Comparison of ENCODE assay signal across 12 cellular contexts in the genomic region with DNA sequence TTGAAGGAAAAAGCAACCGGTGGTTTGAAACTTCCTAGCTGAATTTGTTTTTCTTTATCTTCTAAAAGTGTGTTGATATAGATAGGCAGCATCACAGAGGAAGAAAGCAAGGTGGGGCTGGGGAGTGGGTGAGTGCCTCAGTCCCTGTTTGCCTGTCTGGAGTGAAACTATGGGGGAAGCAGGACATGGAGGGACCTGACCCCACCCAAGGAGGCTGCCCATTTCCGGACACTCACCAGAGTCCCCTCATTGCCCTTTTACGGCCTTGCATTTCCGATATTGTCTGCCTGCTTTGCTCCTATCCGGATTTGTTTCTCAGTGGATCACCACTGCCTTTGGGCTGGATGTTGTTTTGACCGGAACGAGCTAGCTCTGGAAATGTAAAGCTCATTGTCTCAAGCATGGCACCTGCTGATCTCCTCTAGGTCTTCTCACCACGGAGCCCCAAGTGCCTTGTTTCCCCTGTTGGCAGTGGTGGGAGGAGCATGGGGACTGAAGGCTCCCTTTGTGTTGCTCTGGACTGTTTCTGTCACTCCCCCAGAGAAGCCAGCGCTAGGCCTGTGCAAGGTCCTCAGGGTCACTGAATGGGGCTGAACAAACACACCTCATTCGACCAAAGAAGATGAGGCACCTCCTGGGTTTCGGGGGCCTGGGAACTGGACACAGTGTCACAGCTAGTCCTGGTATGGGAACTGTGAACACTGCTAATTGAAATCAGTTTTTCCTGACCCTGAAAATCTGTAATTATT. TPM values are rescaled to one million over a fixed set of nuclear protein-coding genes. Genes with fewer than 3 reads are reported as not detected.
DNase-seq lines count a peak whose midpoint lies in the region; FAIRE-seq and TF ChIP-seq lines count a peak whose summit lies in the region.
"Had no signal": no experiment of that assay in that cellular context is flagged by ENCODE, and none has a peak within 500 bp of the region (broad histone marks: within the 10 kb centered on the region; RNA-seq: fewer than 3 reads in every experiment).

No MANE protein-coding gene starts in this region.

- no peak overlapping the region for H2BK5ac ChIP-seq in H1 (ENCODE audit: low read depth, low read length)

- no peaks in the 10 kb centered on the region; the same call in 1 of the 2 replicates for H3K23me2 ChIP-seq in H1 (ENCODE audit: low read depth, low read length)

- peak overlapping the region; percentile 15 to 43; a peak in 2 of 4 replicates for H3K4me2 ChIP-seq in H1 (ENCODE audit: insufficient read depth in 1 of 2, low read depth in 2 of 2, low read length in 2 of 2)

- no peak overlapping the region for H3K56ac ChIP-seq in H1 (replicated peaks; ENCODE audit: insufficient read length, low read depth, low read length)

- no peak overlapping the region for H3K23ac ChIP-seq in H1 (ENCODE audit: insufficient read length)

- no peak overlapping the region for H3K18ac ChIP-seq in H1 (ENCODE audit: extremely low read depth, low read length)

- no peak overlapping the region for H3K14ac ChIP-seq in H1 (ENCODE audit: insufficient read length)

- H2BK120ac ChIP-seq in H1 (replicated peaks; ENCODE audit: low read depth, low read length) = no peak overlapping the region

- no peak for TF ChIP-seq RAD21 in H1 (IDR thresholded peaks at IDR 0.05 in 1 of 2, conservative IDR thresholded peaks at IDR 0.05 in 1 of 2; ENCODE audit: low read depth in 2 of 2, low read length in 2 of 2)

- H2BK20ac ChIP-seq in H1 (ENCODE audit: low read length) = no peak overlapping the region

- intact Hi-C loops in ascending aorta (cut with DNase I) = no loop called here

- peaks cover 0 to 6% (median under 1%) of the 10 kb centered on the region in 4 experiments; a peak in 6 of 7 replicates for H3K27me3 ChIP-seq in H1 (replicated peaks in 1 of 4; ENCODE audit: control insufficient read depth in 3 of 4, extremely low read depth in 1 of 4, insufficient read depth in 3 of 4, low read length in 3 of 4)
- H3K27me3 ChIP-seq in ascending aorta = no peaks in the 10 kb centered on the region

- DNase-seq in C1 segment of cervical spinal cord (lab: John Stamatoyannopoulos, UW) (peak in 12 of 14 donors; percentile 7 to 80 (median 69)), NCI-H2227 treated with DMSO at 0.1 percent for 48 hours (lab: John Stamatoyannopoulos, UW) (peak; percentile 15), H1 (ENCODE audit: low read depth in 1 of 2, low spot score in 2 of 2) (no peak), midbrain (lab: John Stamatoyannopoulos, UW) (peak; percentile 87), AML-193 (lab: John Stamatoyannopoulos, UW) (no peak), DMS79 (lab: John Stamatoyannopoulos, UW) (no peak), ascending aorta (ENCODE audit: low spot score in 2 of 2) (no peak)
- no peak for DNase-seq in effector CD4-positive, alpha-beta T cell
- DNase-seq: GDM1; naive thymus-derived CD8-positive, alpha-beta T cell; NCI-H2171 treated with DMSO at 0.1 percent for 48 hours had no signal

- H2BK12ac ChIP-seq in H1 (ENCODE audit: low read depth, low read length) = no peak overlapping the region

- no peak for TF ChIP-seq POLR2A in H1 (IDR thresholded peaks at IDR 0.05; ENCODE audit: control extremely low read depth in 1 of 2, low read depth in 2 of 2, low read length in 2 of 2)

- no peak overlapping the region for H3K4me3 ChIP-seq in H1 (ENCODE audit: extremely low read depth in 1 of 4, insufficient read depth in 2 of 4, low read depth in 3 of 4, low read length in 4 of 4)
- no peak overlapping the region for H3K4me3 ChIP-seq in ascending aorta

- CTCF ChIA-PET in H1 (lab: Charles Lee; ENCODE audit: partially characterized antibody) = interaction anchor here (0.7 to 2.4 kb wide), 7 partner anchors 11 to 386 kb away, joined by 3 to 14 read pairs (median 6); no protein-coding TSS in a partner anchor

- H4K8ac ChIP-seq in H1 (ENCODE audit: extremely low read depth, insufficient read depth, low read length) = no peak overlapping the region

- H3K4ac ChIP-seq in H1 (replicated peaks; ENCODE audit: insufficient read length, low read depth, low read length) = no peak overlapping the region

- FAIRE-seq in H1 (lab: Jason Lieb, UNC) = peak; percentile 7

- POLR2A ChIA-PET in H1 (lab: Charles Lee; ENCODE audit: partially characterized antibody) = interaction anchor here (0.6 kb wide), 1 partner anchor 228 kb away, joined by 6 read pairs; no protein-coding TSS in a partner anchor

- TF ChIP-seq CTCF in H1 (IDR thresholded peaks at IDR 0.05; ENCODE audit: control extremely low read depth in 1 of 3, insufficient read depth in 1 of 3, low read depth in 1 of 3, low read length in 3 of 3) (no peak), ascending aorta (IDR thresholded peaks at IDR 0.05) (no peak)

- H2BK15ac ChIP-seq in H1 (ENCODE audit: low read length) = no peak overlapping the region

- no peak overlapping the region for H3K9ac ChIP-seq in H1 (replicated peaks in 1 of 4; ENCODE audit: extremely low read depth in 1 of 4, low read depth in 3 of 4, low read length in 3 of 4)

- H3K9me3 ChIP-seq in H1 (ENCODE audit: insufficient read depth in 2 of 2, low read depth in 1 of 2, low read length in 1 of 2) (no peaks in the 10 kb centered on the region), ascending aorta (no peaks in the 10 kb centered on the region)

- no peak overlapping the region for H2AK5ac ChIP-seq in H1 (ENCODE audit: low read depth, low read length)

- H4K91ac ChIP-seq in H1 (replicated peaks; ENCODE audit: insufficient read length, low read length) = no peak overlapping the region

- WGBS in H1 (ENCODE audit: extremely low coverage in 1 of 2, insufficient coverage in 1 of 2, insufficient read length in 1 of 2, insufficient replicate concordance in 2 of 2, low coverage in 1 of 2, low lambda C conversion rate in 2 of 2, missing lambda C conversion rate in 1 of 2), 2 experiments = 79% methylated on average over 11 of the region's 11 CpGs; no CpG with 5 or more reads in 1 of the 2 experiments

- TF ChIP-seq EP300 in H1 (IDR thresholded peaks at IDR 0.05; ENCODE audit: borderline replicate concordance in 1 of 2, low read depth in 2 of 2, low read length in 2 of 2) = no peak

- H3K27ac ChIP-seq in H1 (ENCODE audit: low read depth, low read length) = no peak overlapping the region
- no peak overlapping the region for H3K27ac ChIP-seq in ascending aorta

- H3K79me2 ChIP-seq in H1 (ENCODE audit: control insufficient read depth in 1 of 2, insufficient read depth in 2 of 2, low read length in 2 of 2) = no peaks in the 10 kb centered on the region

- peaks cover 0 to 9% (median 0%) of the 10 kb centered on the region in 4 experiments; a peak in 2 of 7 replicates for H3K4me1 ChIP-seq in H1 (replicated peaks in 1 of 4; ENCODE audit: control insufficient read depth in 3 of 4, insufficient read depth in 4 of 4, low read length in 3 of 4)
- H3K4me1 ChIP-seq in ascending aorta = no peaks in the 10 kb centered on the region

- no peaks in the 10 kb centered on the region for H3K36me3 ChIP-seq in H1 (ENCODE audit: control insufficient read depth in 2 of 4, insufficient read depth in 4 of 4, low read length in 3 of 4)
- no peaks in the 10 kb centered on the region for H3K36me3 ChIP-seq in ascending aorta

- no peak overlapping the region for H4K5ac ChIP-seq in H1 (ENCODE audit: insufficient read length, low read depth, low read length)

- H3K79me1 ChIP-seq in H1 (ENCODE audit: low read depth, low read length) = no peaks in the 10 kb centered on the region

- no peaks in the 10 kb centered on the region for H4K20me1 ChIP-seq in H1 (replicated peaks in 1 of 2; ENCODE audit: control insufficient read depth in 1 of 2, insufficient read depth in 2 of 2, low read length in 2 of 2)

- 0 out of 2 replicates have a peak overlapping the region, but pooled peaks have one; percentile 14 for H2AFZ ChIP-seq in H1 (ENCODE audit: low read length)

TF ChIP-seq in H1, 55 proteins besides CTCF, POLR2A, EP300 and RAD21:
- TF ChIP-seq SAP30 (IDR thresholded peaks at IDR 0.05; ENCODE audit: insufficient read depth, insufficient replicate concordance, low read length) (no peak), CBX8 (IDR thresholded peaks at IDR 0.05; ENCODE audit: borderline replicate concordance, low read depth, low read length) (no peak), RXRA (IDR thresholded peaks at IDR 0.05; ENCODE audit: insufficient read depth, low read depth, low read length) (no peak), TBP (IDR thresholded peaks at IDR 0.05; ENCODE audit: low read depth, low read length) (no peak), ZNF274 (IDR thresholded peaks at IDR 0.05; ENCODE audit: borderline replicate concordance, extremely low read depth, low read length) (no peak), TAF7 (optimal IDR thresholded peaks at IDR 0.05; ENCODE audit: borderline replicate concordance, low read depth, low read length) (no peak), MAFK (IDR thresholded peaks at IDR 0.05; ENCODE audit: low read depth, low read length) (no peak), CEBPB (IDR thresholded peaks at IDR 0.05; ENCODE audit: low read depth, low read length) (no peak), SP4 (IDR thresholded peaks at IDR 0.05; ENCODE audit: low read length) (no peak), YY1 (IDR thresholded peaks at IDR 0.05; ENCODE audit: low read depth, low read length) (no peak), RFX5 (IDR thresholded peaks at IDR 0.05; ENCODE audit: borderline replicate concordance, low read depth, low read length) (no peak), SIN3A (conservative IDR thresholded peaks at IDR 0.05 in 1 of 2, IDR thresholded peaks at IDR 0.05 in 1 of 2; ENCODE audit: low read depth in 1 of 2, low read length in 2 of 2) (no peak), EGR1 (IDR thresholded peaks at IDR 0.05; ENCODE audit: borderline replicate concordance, low read depth, low read length) (no peak)

RNA-seq across cellular contexts. Expression of a gene that starts 7.0 kb away (rescaled TPM):
- 10.5 and 12.5 TPM in 2 replicates for total RNA-seq in H1 (2021; fragmentation: NEBNext Ultra II Directional; extraction: Animal tissue kit (Norgen Biotek cat#: 25700))
- 4.8 and 8.1 TPM in 2 replicates for polyA plus RNA-seq in H1 (2011; rRNA removed)
- polyA plus RNA-seq in H1 (2011; cell fraction: cytosol; rRNA removed) = 5.9 TPM
- 4.8 TPM for polyA plus RNA-seq in H1 (2011; cell fraction: nucleus; rRNA removed)
- polyA plus RNA-seq in H1 (2012, experiment 1 of 2) = 3.9 to 4.6 TPM (median 4.3 TPM) in 4 replicates
- polyA plus RNA-seq in H1 (2012, experiment 2 of 2) = 4.2 TPM
- 7.2 TPM for polyA plus RNA-seq in H1 (2013, experiment 1 of 2)
- 8.0 TPM for polyA plus RNA-seq in H1 (2013, experiment 2 of 2)
- 6.2 and 6.8 TPM in 2 replicates for polyA minus RNA-seq in H1 (2011; rRNA and poly(A)+ RNA removed)
- 9.5 TPM for polyA minus RNA-seq in H1 (2011; cell fraction: cytosol; rRNA and poly(A)+ RNA removed)
- polyA minus RNA-seq in H1 (2011; cell fraction: nucleus; rRNA and poly(A)+ RNA removed) = 4.2 TPM
- 7.0 TPM for total RNA-seq in ascending aorta
- polyA plus RNA-seq: IgD-negative memory B cell; naive thymus-derived CD8-positive, alpha-beta T cell had no signal

Comparison
In these comparisons a context has a peak if more than half of its experiments do, and no peak if none do; other contexts are left out.
1. DNase-seq: peak in C1 segment of cervical spinal cord (12 of 14), NCI-H2227 treated with DMSO at 0.1 percent for 48 hours (single experiment) and midbrain (single experiment); none in H1 (0 of 2), AML-193 (0 of 2), effector CD4-positive, alpha-beta T cell (single experiment), DMS79 (single experiment) and ascending aorta (0 of 2).